In the genomic region with DNA sequence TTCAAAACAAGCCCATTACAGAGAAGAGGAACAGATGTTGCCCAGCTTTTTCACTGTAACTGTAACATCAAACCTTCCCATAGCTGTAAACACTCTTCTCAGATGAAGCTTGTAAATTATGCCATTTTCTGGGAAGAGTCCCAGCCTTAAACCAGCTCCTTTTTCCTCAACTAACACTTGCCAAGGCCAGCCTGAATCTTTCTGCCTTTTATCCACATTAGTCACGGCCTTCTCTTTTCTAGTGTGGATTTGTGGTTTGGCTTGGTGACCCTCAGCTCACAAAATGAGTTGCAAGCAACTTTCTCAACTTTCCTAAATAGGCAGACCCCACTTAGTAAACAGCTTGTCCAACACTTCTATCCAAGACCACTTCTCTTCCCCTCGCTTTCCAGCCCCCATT, we compare ENCODE assay signal across 10 cellular contexts.
DNase-seq lines count a peak whose midpoint lies in the region; ATAC-seq and TF ChIP-seq lines count a peak whose summit lies in the region.
"Had no signal": no experiment of that assay in that cellular context is flagged by ENCODE, and none has a peak within 500 bp of the region (broad histone marks: within the 10 kb centered on the region; RNA-seq: fewer than 3 reads in every experiment).

No MANE protein-coding gene starts in this region.

- peak overlapping the region; percentile 88 to 91 (median 90) for H3K27ac Mint-ChIP-seq in nephron

- H3K4me3 Mint-ChIP-seq in nephron: peak overlapping the region in 1 of 3 experiments; percentile 20

- intact Hi-C loops in dorsolateral prefrontal cortex (cut with DNase I): no loop called here

- H3K27me3 Mint-ChIP-seq in nephron (ENCODE audit: low read depth): no peaks in the 10 kb centered on the region

- ATAC-seq in HG03025 (IDR thresholded peaks at IDR 0.05; ENCODE audit: low FRiP score, unreplicated experiment) (no peak), GM19467 (IDR thresholded peaks at IDR 0.05; ENCODE audit: unreplicated experiment) (no peak)

- H3K27ac ChIP-seq in dorsolateral prefrontal cortex: peak overlapping the region in 41 of 59 donors; percentile 0 to 86 (median 56)

- peaks cover 60% of the 10 kb centered on the region for H3K4me1 Mint-ChIP-seq in nephron

- H3K9me3 Mint-ChIP-seq in nephron: peaks cover 6% of the 10 kb centered on the region

- H3K4me3 ChIP-seq in AG09309 (ENCODE audit: control insufficient read depth, low read depth, low read length) (no peak overlapping the region), dorsolateral prefrontal cortex (no peak overlapping the region)

- peaks cover 0 to under 1% (median 0%) of the 10 kb centered on the region in 45 donors for H3K27me3 ChIP-seq in dorsolateral prefrontal cortex

- DNase-seq in AG09309 (ENCODE audit: low read depth) (peak; percentile 97), M059J (ENCODE audit: low read depth) (peak; percentile 96), dorsolateral prefrontal cortex (no peak), NCI-H2227 treated with DMSO at 0.1 percent for 48 hours (lab: John Stamatoyannopoulos, UW) (no peak)
- DNase-seq in activated effector memory CD4-positive, alpha-beta T cell treated with anti-CD3 and anti-CD28 coated beads, Interleukin-2, amount 50 U/mL, for 16 hours: no peak
- DNase-seq: activated naive CD4-positive, alpha-beta T cell treated with Interleukin-2 at 50 U/mL for 16 hours; Kasumi-1 had no signal

- TF ChIP-seq CTCF in AG09309 (IDR thresholded peaks at IDR 0.05; ENCODE audit: control insufficient read depth, insufficient read depth, low read depth, low read length, missing control alignments): no peak
- TF ChIP-seq CTCF in dorsolateral prefrontal cortex (IDR thresholded peaks at IDR 0.05 in 54 of 56, conservative IDR thresholded peaks at IDR 0.05 in 2 of 56; ENCODE audit: low read depth in 1 of 56, partially characterized antibody in 56 of 56): no peak
- no peak for TF ChIP-seq CTCF in nephron (IDR thresholded peaks at IDR 0.05; ENCODE audit: unreplicated experiment in 3 of 3)

- peaks cover 16% of the 10 kb centered on the region for H3K36me3 Mint-ChIP-seq in nephron (ENCODE audit: low read depth)

Comparison
In these comparisons a context has a peak if more than half of its experiments do, and no peak if none do; other contexts are left out.
1. DNase-seq: peak in AG09309 (single experiment) and M059J (single experiment); none in dorsolateral prefrontal cortex (0 of 10), activated effector memory CD4-positive, alpha-beta T cell treated with anti-CD3 and anti-CD28 coated beads, Interleukin-2, amount 50 U/mL, for 16 hours (single experiment) and NCI-H2227 treated with DMSO at 0.1 percent for 48 hours (single experiment).